21 cellular contexts compared by ENCODE assay signal in genomic region chr15:35491173-35491572, GRCh38. TPM values are rescaled to one million over a fixed set of nuclear protein-coding genes. Genes with fewer than 3 reads are reported as not detected.
A peak's percentile ranks its signal among the peaks of the same experiment; 100 is the strongest.
DNase-seq lines count a peak whose midpoint lies in the region; ATAC-seq, FAIRE-seq and TF ChIP-seq lines count a peak whose summit lies in the region.
"Had no signal": no experiment of that assay in that cellular context is flagged by ENCODE, and none has a peak within 500 bp of the region (broad histone marks: within the 10 kb centered on the region; RNA-seq: fewer than 3 reads in every experiment).

No MANE protein-coding gene starts in this region.

- H3K36me3 ChIP-seq in colonic mucosa (no peaks in the 10 kb centered on the region), mucosa of descending colon (ENCODE audit: low read depth) (peaks cover 5% of the 10 kb centered on the region), transverse colon (peaks cover 0 to 15% (median 4%) of the 10 kb centered on the region in 4 donors)

- no peak for TF ChIP-seq EP300 in transverse colon (IDR thresholded peaks at IDR 0.05; ENCODE audit: low read depth)

- no peak for TF ChIP-seq CTCF in colonic mucosa (IDR thresholded peaks at IDR 0.05)
- no peak for TF ChIP-seq CTCF in mucosa of descending colon (IDR thresholded peaks at IDR 0.05)
- no peak for TF ChIP-seq CTCF in transverse colon (IDR thresholded peaks at IDR 0.05)

- no peaks in the 10 kb centered on the region for H3K27me3 ChIP-seq in colonic mucosa
- no peaks in the 10 kb centered on the region for H3K27me3 ChIP-seq in transverse colon
- H3K27me3 ChIP-seq: BLaER1 treated with 17β-estradiol and CSF1 and Interleukin-3, amounts not matched to agents 10 nM and 100 nM had no signal

- no peak overlapping the region for H3K4me3 ChIP-seq in colonic mucosa
- H3K4me3 ChIP-seq in mucosa of descending colon: no peak overlapping the region
- no peak overlapping the region for H3K4me3 ChIP-seq in transverse colon
- H3K4me3 ChIP-seq: A549; BLaER1 treated with 17β-estradiol and CSF1 and Interleukin-3, amounts not matched to agents 10 nM and 100 nM; GM12878 had no signal

- ATAC-seq in mucosa of descending colon (peak; percentile 78), HG03159 (IDR thresholded peaks at IDR 0.05; ENCODE audit: unreplicated experiment) (no peak)
- ATAC-seq: A549; CD8-positive, alpha-beta T cell; GM12878 had no signal

- in situ Hi-C loops in transverse colon (cut with MboI; ENCODE audit: low pct_ligation_motif_present in 1 of 4, low pct_unique_long_range_greater_than_20kb in 1 of 4, low sequenced_read_pairs in 3 of 4): no loop called here

- intact Hi-C loops in colonic mucosa (cut with DNase I) (no loop called here), mucosa of descending colon (cut with DNase I, micrococcal nuclease) (no loop called here), transverse colon (cut with DNase I; ENCODE audit: low total_unique reads) (no loop called here)

- peak; percentile 27 for DNase-seq in colonic mucosa
- peak in 1 of 3 donors; percentile 39 for DNase-seq in mucosa of descending colon
- DNase-seq in transverse colon: no peak
- no peak for DNase-seq in T-helper 1 cell
- DNase-seq in middle frontal gyrus (ENCODE audit: extremely low spot score, low spot score): no peak
- DNase-seq: AML-193; Caco-2; Calu3; CD4-positive, alpha-beta T cell; CD8-positive, alpha-beta T cell; DMS79 treated with DMSO at 0.1 percent for 48 hours; GDM1 had no signal

- TF ChIP-seq POLR2A in transverse colon (IDR thresholded peaks at IDR 0.05): no peak

- H3K4me1 ChIP-seq in colonic mucosa (no peaks in the 10 kb centered on the region), mucosa of descending colon (ENCODE audit: low read depth) (peaks cover 9% of the 10 kb centered on the region), transverse colon (peaks cover 0 to 36% (median 8%) of the 10 kb centered on the region in 4 donors)

- H3K9ac ChIP-seq in colonic mucosa (ENCODE audit: low read depth in 2 of 2, low read length in 2 of 2): no peak overlapping the region
- H3K9ac ChIP-seq: BLaER1 treated with 17β-estradiol and CSF1 and Interleukin-3, amounts not matched to agents 10 nM and 100 nM had no signal

- FAIRE-seq in G401.6 (lab: Jason Lieb, UNC): peak; percentile 84
- FAIRE-seq: A549, GM12878, GM12892, GM18507 had no signal

- peak overlapping the region; percentile 64 for H3K27ac ChIP-seq in colonic mucosa
- peak overlapping the region; percentile 71 to 78 (median 74) for H3K27ac ChIP-seq in transverse colon
- H3K27ac ChIP-seq: 22Rv1; BLaER1 treated with 17β-estradiol and CSF1 and Interleukin-3, amounts not matched to agents 10 nM and 100 nM; C4-2B had no signal

- 64 to 78% methylated on average over 3 of the region's 3 CpGs for WGBS in transverse colon (ENCODE audit: low coverage in 1 of 2), 2 donors

- H3K9me3 ChIP-seq in colonic mucosa (no peaks in the 10 kb centered on the region), mucosa of descending colon (peaks cover 13% of the 10 kb centered on the region), transverse colon (peaks cover 11 to 17% of the 10 kb centered on the region in 2 donors)

RNA-seq across cellular contexts. Expression of gene DPH6, which starts 54.8 kb away (rescaled TPM):
- total RNA-seq in colonic mucosa (10 to 100 TPM; 14.8 to 15.3 TPM), mucosa of descending colon (10 to 100 TPM; 16.8 to 23.7 (median 21.2) TPM), transverse colon (10 to 100 TPM; 20.6 to 76.7 (median 39.9) TPM)
